Comparison of ENCODE assay signal across 22 cellular contexts in genomic region chr10:120283093-120283492, GRCh38.
DNase-seq lines count a peak whose midpoint lies in the region; ATAC-seq, FAIRE-seq and TF ChIP-seq lines count a peak whose summit lies in the region.
"Had no signal": no experiment of that assay in that cellular context is flagged by ENCODE, and none has a peak within 500 bp of the region (broad histone marks: within the 10 kb centered on the region; RNA-seq: fewer than 3 reads in every experiment).

No MANE protein-coding gene starts in this region.

- POLR2A ChIA-PET in SK-N-SH (lab: Yijun Ruan, JAX) (no interaction called here), K562 (lab: Yijun Ruan, JAX) (no interaction called here)

- H4K20me1 ChIP-seq in SK-N-SH (ENCODE audit: insufficient read depth) (no peaks in the 10 kb centered on the region), K562 (replicated peaks; ENCODE audit: control insufficient read depth, insufficient read depth, low read length) (no peaks in the 10 kb centered on the region)
- H4K20me1 ChIP-seq: BLaER1 had no signal

- DNase-seq in SK-N-SH (no peak), NCI-H82 (lab: John Stamatoyannopoulos, UW) (peak; percentile 27), K562 (ENCODE audit: extremely low read depth in 1 of 4, low spot score in 3 of 4) (no peak), breast epithelium (ENCODE audit: low spot score in 2 of 2) (no peak), dorsolateral prefrontal cortex (no peak), islet precursor cell (no peak)
- DNase-seq: Caco-2; CD4-positive, CD25-positive, alpha-beta regulatory T cell; CD8-positive, alpha-beta T cell; DMS153; DND-41; GOT3; H7; HCEC 1CT had no signal

- H3K79me2 ChIP-seq in SK-N-SH (ENCODE audit: insufficient read depth) = no peaks in the 10 kb centered on the region
- H3K79me2 ChIP-seq in K562 (ENCODE audit: control insufficient read depth, insufficient read depth, low read length) = no peaks in the 10 kb centered on the region

- TF ChIP-seq RAD21 in SK-N-SH (IDR thresholded peaks at IDR 0.05; ENCODE audit: low read length) (no peak), K562 (CRISPR knock-in tag; conservative IDR thresholded peaks at IDR 0.05 in 1 of 2, IDR thresholded peaks at IDR 0.05 in 1 of 2) (no peak)

- H3K36me3 ChIP-seq in SK-N-SH (replicated peaks in 1 of 2; ENCODE audit: control insufficient read depth in 1 of 2, insufficient read depth in 2 of 2, low read length in 1 of 2) (no peaks in the 10 kb centered on the region), K562 (ENCODE audit: control insufficient read depth, insufficient read depth, low read length) (no peaks in the 10 kb centered on the region), breast epithelium (no peaks in the 10 kb centered on the region)
- H3K36me3 ChIP-seq: BLaER1 had no signal

- ATAC-seq in SK-N-SH treated with all-trans-retinoic acid at 6 μM for 48 hours (no peak; the same call in 2 of the 3 replicates), K562 (no peak), GM21619 (IDR thresholded peaks at IDR 0.05; ENCODE audit: unreplicated experiment) (no peak)
- ATAC-seq: CD8-positive, alpha-beta T cell; GM12878 had no signal

- no peaks in the 10 kb centered on the region for H3K9me3 ChIP-seq in SK-N-SH
- H3K9me3 ChIP-seq in K562 (replicated peaks; ENCODE audit: control insufficient read depth, insufficient read depth, low read depth, low read length) = no peaks in the 10 kb centered on the region
- H3K9me3 ChIP-seq in breast epithelium = no peaks in the 10 kb centered on the region
- H3K9me3 ChIP-seq: BLaER1, Caco-2 had no signal

- 50% methylated on average over 6 of the region's 6 CpGs for WGBS in SK-N-SH (ENCODE audit: low lambda C conversion rate)
- 0% methylated on average over 6 of the region's 6 CpGs for WGBS in K562 (ENCODE audit: insufficient coverage, low coverage, missing lambda C conversion rate)

- H3K4me1 ChIP-seq in SK-N-SH (ENCODE audit: control insufficient read depth in 1 of 2, insufficient read depth in 2 of 2, low read depth in 1 of 2, low read length in 1 of 2) = no peaks in the 10 kb centered on the region; a peak in 1 of 4 replicates
- no peaks in the 10 kb centered on the region for H3K4me1 ChIP-seq in K562 (replicated peaks in 1 of 2; ENCODE audit: control insufficient read depth in 2 of 2, insufficient read depth in 2 of 2, low read length in 2 of 2)
- no peaks in the 10 kb centered on the region for H3K4me1 ChIP-seq in breast epithelium
- H3K4me1 ChIP-seq: Caco-2 had no signal

- H3K4me3 ChIP-seq in SK-N-SH (ENCODE audit: low read depth in 2 of 2, low read length in 1 of 2) (no peak overlapping the region), K562 (no peak overlapping the region), breast epithelium (no peak overlapping the region), dorsolateral prefrontal cortex (no peak overlapping the region)
- H3K4me3 ChIP-seq: BLaER1, GM12878 had no signal

- H3F3A ChIP-seq in SK-N-SH (replicated peaks; ENCODE audit: insufficient read depth) = no peaks in the 10 kb centered on the region

- H3K27me3 ChIP-seq in SK-N-SH (ENCODE audit: insufficient read depth) = no peaks in the 10 kb centered on the region
- H3K27me3 ChIP-seq in K562 (ENCODE audit: control insufficient read depth in 2 of 2, insufficient read depth in 2 of 2, low read length in 2 of 2) = no peaks in the 10 kb centered on the region
- no peaks in the 10 kb centered on the region for H3K27me3 ChIP-seq in breast epithelium
- peaks cover 0 to 7% (median 0%) of the 10 kb centered on the region in 45 donors for H3K27me3 ChIP-seq in dorsolateral prefrontal cortex
- H3K27me3 ChIP-seq: BLaER1 had no signal

- no peak overlapping the region for H3K9ac ChIP-seq in SK-N-SH
- H3K9ac ChIP-seq in K562 (ENCODE audit: insufficient read depth in 1 of 2, low read depth in 2 of 2, low read length in 2 of 2) = no peak overlapping the region
- H3K9ac ChIP-seq: BLaER1 had no signal

- CTCF ChIA-PET in SK-N-SH (lab: Yijun Ruan, JAX) (interaction anchor here (1.7 kb wide), 1 partner anchor 13 kb away, joined by 3 read pairs; no protein-coding TSS in a partner anchor), K562 (lab: Yijun Ruan, JAX; ENCODE audit: low intra/inter-chr PET ratio) (no interaction called here)

- no peak overlapping the region for H2AFZ ChIP-seq in SK-N-SH (ENCODE audit: low read depth)
- H2AFZ ChIP-seq in K562 (ENCODE audit: low read depth, low read length) = no peak overlapping the region

- H3K27ac ChIP-seq in SK-N-SH (ENCODE audit: low read depth in 2 of 2, low read length in 1 of 2) (no peak overlapping the region), K562 (ENCODE audit: extremely low read depth, low read depth, low read length) (no peak overlapping the region), breast epithelium (no peak overlapping the region), dorsolateral prefrontal cortex (no peak overlapping the region)
- H3K27ac ChIP-seq: 22Rv1, BLaER1 had no signal

- no peak for TF ChIP-seq EP300 in SK-N-SH (IDR thresholded peaks at IDR 0.05; ENCODE audit: borderline replicate concordance in 1 of 2, low read depth in 1 of 2, low read length in 1 of 2)
- TF ChIP-seq EP300 in K562 (IDR thresholded peaks at IDR 0.05; ENCODE audit: low read length) = no peak

- intact Hi-C loops in K562 (cut with micrococcal nuclease) = no loop called here
- intact Hi-C loops in breast epithelium (cut with DNase I; ENCODE audit: low total_unique reads) = no loop called here
- intact Hi-C loops in dorsolateral prefrontal cortex (cut with DNase I) = no loop called here

- in situ Hi-C loops in K562 (cut with MboI) = no loop called here

- TF ChIP-seq CTCF in SK-N-SH (IDR thresholded peaks at IDR 0.05) (no peak), K562 (IDR thresholded peaks at IDR 0.05 in 2 of 3, conservative IDR thresholded peaks at IDR 0.05 in 1 of 3; ENCODE audit: insufficient read depth in 2 of 3, low read depth in 1 of 3, low read length in 3 of 3) (no peak), breast epithelium (IDR thresholded peaks at IDR 0.05) (no peak), dorsolateral prefrontal cortex (IDR thresholded peaks at IDR 0.05 in 54 of 56, conservative IDR thresholded peaks at IDR 0.05 in 2 of 56; ENCODE audit: low read depth in 1 of 56, partially characterized antibody in 56 of 56) (no peak)

- TF ChIP-seq POLR2A in K562 (conservative IDR thresholded peaks at IDR 0.05) (no peak), breast epithelium (IDR thresholded peaks at IDR 0.05) (no peak)

- no TSS peak for BruUV-seq in K562 (replicated peaks; lab: Mats Ljungman, UMichigan)

- H3K9me2 ChIP-seq in SK-N-SH = no peaks in the 10 kb centered on the region

- no peak for FAIRE-seq in K562 (lab: Jason Lieb, UNC)
- FAIRE-seq: A204.1, G401.6, GM12878, GM18507 had no signal

- H3K4me2 ChIP-seq in SK-N-SH (no peak overlapping the region), K562 (ENCODE audit: insufficient read depth, low read length) (no peak overlapping the region)
- H3K4me2 ChIP-seq: BLaER1 had no signal

- H3K9me1 ChIP-seq in K562 (ENCODE audit: control insufficient read depth, insufficient read depth, low read length) = no peaks in the 10 kb centered on the region

TF ChIP-seq in SK-N-SH treated with all-trans-retinoic acid at 6 μM for 48 hours, 23 proteins besides CTCF, POLR2A, EP300 and RAD21 (continues in another document):
- TF ChIP-seq ISL1 (CRISPR knock-in tag; IDR thresholded peaks at IDR 0.05) (0 out of 2 replicates have a peak, but pooled peaks have one; percentile 11), ZC3H10 (CRISPR knock-in tag; IDR thresholded peaks at IDR 0.05) (no peak)

TF ChIP-seq in SK-N-SH, 30 proteins besides CTCF, POLR2A, EP300 and RAD21 (continues in another document):
- no peak for TF ChIP-seq CHD2 (IDR thresholded peaks at IDR 0.05; ENCODE audit: low read length, partially characterized antibody)
- no peak for TF ChIP-seq NRF1 (IDR thresholded peaks at IDR 0.05; ENCODE audit: low read depth, low read length)
- TF ChIP-seq FOSL2 (IDR thresholded peaks at IDR 0.05; ENCODE audit: borderline replicate concordance, low read depth) = no peak
- TF ChIP-seq ELF1 (IDR thresholded peaks at IDR 0.05) = no peak

TF ChIP-seq in K562, 482 proteins besides CTCF, POLR2A, EP300 and RAD21:
- TF ChIP-seq ARID1B (IDR thresholded peaks at IDR 0.05) (no peak), ZNF408 (CRISPR knock-in tag; IDR thresholded peaks at IDR 0.05; ENCODE audit: low read depth) (no peak), ZFP91 (CRISPR knock-in tag; IDR thresholded peaks at IDR 0.05) (no peak), SPI1 (IDR thresholded peaks at IDR 0.05; ENCODE audit: borderline replicate concordance, low read depth, low read length) (peak; percentile 44; the same call in 1 of the 2 replicates), CEBPG (CRISPR knock-in tag; IDR thresholded peaks at IDR 0.05) (no peak), CEBPG (tag; conservative IDR thresholded peaks at IDR 0.05 in 1 of 2, IDR thresholded peaks at IDR 0.05 in 1 of 2) (no peak), TGIF2 (CRISPR knock-in tag; IDR thresholded peaks at IDR 0.05) (no peak), TSC22D4 (tag; IDR thresholded peaks at IDR 0.05) (no peak)
TF ChIP-seq in K562: peak in this region for 1.
